In genomic region chr7:94003446-94004023, GRCh38 we compare ENCODE assay signal across 7 cellular contexts. TPM values are rescaled to one million over a fixed set of nuclear protein-coding genes. Genes with fewer than 3 reads are reported as not detected.
A peak's percentile ranks its signal among the peaks of the same experiment; 100 is the strongest.
DNase-seq lines count a peak whose midpoint lies in the region; ATAC-seq and TF ChIP-seq lines count a peak whose summit lies in the region.

No MANE protein-coding gene starts in this region.

- TF ChIP-seq CTCF in GM10248 (IDR thresholded peaks at IDR 0.05; ENCODE audit: control extremely low read depth, extremely low read depth, low read depth, missing control alignments) (no peak), gastrocnemius medialis (IDR thresholded peaks at IDR 0.05 in 4 of 5, conservative IDR thresholded peaks at IDR 0.05 in 1 of 5) (no peak)

- peaks cover 0 to 3% of the 10 kb centered on the region in 2 donors for H3K36me3 ChIP-seq in gastrocnemius medialis

- H3K27me3 Mint-ChIP-seq in activated T-helper 2 cell treated with anti-CD3 and anti-CD28 coated beads, Interferon-gamma antibody, Interleukin-2, Interleukin-4, amounts not matched to agents 10 μg/mL and 5 μg/mL and 100 μg/mL, durations not matched to agents 14 hours and 24 hours and 36 hours (ENCODE audit: low read depth): peaks cover 16% of the 10 kb centered on the region

- H3K9me3 ChIP-seq in gastrocnemius medialis: no peaks in the 10 kb centered on the region

- no peaks in the 10 kb centered on the region for H3K27me3 ChIP-seq in gastrocnemius medialis

- H3K27ac Mint-ChIP-seq in activated T-helper 2 cell treated with anti-CD3 and anti-CD28 coated beads, Interferon-gamma antibody, Interleukin-2, Interleukin-4, amounts not matched to agents 10 μg/mL and 5 μg/mL and 100 μg/mL, durations not matched to agents 14 hours and 24 hours and 36 hours: peak overlapping the region; percentile 94

- in situ Hi-C loops in gastrocnemius medialis (cut with MboI; ENCODE audit: low sequenced_read_pairs in 4 of 4): loop anchor here in 2 of 4 donors (10.0 to 25.0 kb wide), 2 partner anchors 69 to 766 kb away; partner anchors contain the start of genes HEPACAM2 (in 1 of the 2) and VPS50 (in 1 of the 2)

- ATAC-seq in GM21526 (IDR thresholded peaks at IDR 0.05; ENCODE audit: low FRiP score, unreplicated experiment) (peak; percentile 37), left ventricle myocardium superior (peak; percentile 46), gastrocnemius medialis (peak; percentile 23 to 47)

- no peaks in the 10 kb centered on the region for H3K9me3 Mint-ChIP-seq in activated T-helper 2 cell treated with anti-CD3 and anti-CD28 coated beads, Interferon-gamma antibody, Interleukin-2, Interleukin-4, amounts not matched to agents 10 μg/mL and 5 μg/mL and 100 μg/mL, durations not matched to agents 14 hours and 24 hours and 36 hours

- POLR2A ChIA-PET in GM10248 (lab: Yijun Ruan, JAX): no interaction called here

- CTCF ChIA-PET in GM10248 (lab: Yijun Ruan, JAX): interaction anchor here (2.0 kb wide), 1 partner anchor 27 kb away, joined by 5 read pairs; no protein-coding TSS in a partner anchor

- peaks cover 16 to 20% of the 10 kb centered on the region in 2 donors for H3K4me1 ChIP-seq in gastrocnemius medialis

- intact Hi-C loops in activated T-helper 2 cell treated with anti-CD3 and anti-CD28 coated beads, Interferon-gamma antibody, Interleukin-2, Interleukin-4, amounts not matched to agents 10 μg/mL and 5 μg/mL and 100 μg/mL, durations not matched to agents 14 hours and 24 hours and 36 hours (cut with micrococcal nuclease): loop anchor here (5.0 to 10.0 kb wide), 5 partner anchors 81 to 771 kb away; partner anchors contain the start of genes COL1A2, GNG11 and VPS50
- intact Hi-C loops in left ventricle myocardium superior (cut with micrococcal nuclease): no loop called here
- intact Hi-C loops in gastrocnemius medialis (cut with DNase I; ENCODE audit: low total_unique reads): loop anchor here (2.0 kb wide), 1 partner anchor 81 kb away; no protein-coding TSS in a partner anchor

- peak overlapping the region; percentile 96 for H3K4me3 Mint-ChIP-seq in activated T-helper 2 cell treated with anti-CD3 and anti-CD28 coated beads, Interferon-gamma antibody, Interleukin-2, Interleukin-4, amounts not matched to agents 10 μg/mL and 5 μg/mL and 100 μg/mL, durations not matched to agents 14 hours and 24 hours and 36 hours (ENCODE audit: low read depth)

- H3K27ac ChIP-seq in gastrocnemius medialis: peak overlapping the region; percentile 86 to 91 (median 88)

- peaks cover 24% of the 10 kb centered on the region for H3K4me1 Mint-ChIP-seq in activated T-helper 2 cell treated with anti-CD3 and anti-CD28 coated beads, Interferon-gamma antibody, Interleukin-2, Interleukin-4, amounts not matched to agents 10 μg/mL and 5 μg/mL and 100 μg/mL, durations not matched to agents 14 hours and 24 hours and 36 hours (ENCODE audit: low read depth)

- TF ChIP-seq POLR2A in gastrocnemius medialis (IDR thresholded peaks at IDR 0.05): no peak

- H3K4me3 ChIP-seq in gastrocnemius medialis: peak overlapping the region; percentile 81 to 94 (median 90)

- peaks cover 2% of the 10 kb centered on the region for H3K36me3 Mint-ChIP-seq in activated T-helper 2 cell treated with anti-CD3 and anti-CD28 coated beads, Interferon-gamma antibody, Interleukin-2, Interleukin-4, amounts not matched to agents 10 μg/mL and 5 μg/mL and 100 μg/mL, durations not matched to agents 14 hours and 24 hours and 36 hours (ENCODE audit: low read depth)

- DNase-seq in GM10248 (ENCODE audit: extremely low spot score): peak; percentile 13
- peak; percentile 63 for DNase-seq in HT-29 (ENCODE audit: low spot score)
- DNase-seq in activated T-helper 2 cell treated with anti-CD3 and anti-CD28 coated beads, Interferon-gamma antibody, Interleukin-2, Interleukin-4, amounts not matched to agents 10 μg/mL and 5 μg/mL and 100 μg/mL, durations not matched to agents 14 hours and 24 hours and 36 hours (ENCODE audit: low spot score): no peak
- DNase-seq in left ventricle myocardium superior: no peak
- no peak for DNase-seq in gastrocnemius medialis
- no peak for DNase-seq in GDM1 (lab: John Stamatoyannopoulos, UW)

RNA-seq across cellular contexts. Expression of gene BET1, which starts 0.6 kb away (rescaled TPM):
- total RNA-seq in HT-29 (2014; rRNA removed; shearing (Covaris generic)): 11.1 and 12.7 TPM in 2 replicates
- total RNA-seq in activated T-helper 2 cell treated with anti-CD3 and anti-CD28 coated beads, Interferon-gamma antibody, Interleukin-2, Interleukin-4, amounts not matched to agents 10 μg/mL and 5 μg/mL and 100 μg/mL, durations not matched to agents 14 hours and 24 hours and 36 hours: 19.4 and 22.3 TPM in 2 replicates
- total RNA-seq in left ventricle myocardium superior (14.6 TPM), gastrocnemius medialis (10 to 100 TPM in 1 of 4 donors, 1 to 10 TPM in 3; 7.0 to 11.0 (median 9.2) TPM)

Comparison
In these comparisons a context has a peak if more than half of its experiments do, and no peak if none do; other contexts are left out.
1. DNase-seq: peak in GM10248 (single experiment) and HT-29 (single experiment); none in activated T-helper 2 cell treated with anti-CD3 and anti-CD28 coated beads, Interferon-gamma antibody, Interleukin-2, Interleukin-4, amounts not matched to agents 10 μg/mL and 5 μg/mL and 100 μg/mL, durations not matched to agents 14 hours and 24 hours and 36 hours (single experiment), left ventricle myocardium superior (single experiment), gastrocnemius medialis (0 of 2) and GDM1 (single experiment).
2. Peak in every context shown above with its lines, with median percentiles within 50 percentile points of each other: ATAC-seq.